Comparison of ENCODE assay signal across 2 cellular contexts in the genomic region with DNA sequence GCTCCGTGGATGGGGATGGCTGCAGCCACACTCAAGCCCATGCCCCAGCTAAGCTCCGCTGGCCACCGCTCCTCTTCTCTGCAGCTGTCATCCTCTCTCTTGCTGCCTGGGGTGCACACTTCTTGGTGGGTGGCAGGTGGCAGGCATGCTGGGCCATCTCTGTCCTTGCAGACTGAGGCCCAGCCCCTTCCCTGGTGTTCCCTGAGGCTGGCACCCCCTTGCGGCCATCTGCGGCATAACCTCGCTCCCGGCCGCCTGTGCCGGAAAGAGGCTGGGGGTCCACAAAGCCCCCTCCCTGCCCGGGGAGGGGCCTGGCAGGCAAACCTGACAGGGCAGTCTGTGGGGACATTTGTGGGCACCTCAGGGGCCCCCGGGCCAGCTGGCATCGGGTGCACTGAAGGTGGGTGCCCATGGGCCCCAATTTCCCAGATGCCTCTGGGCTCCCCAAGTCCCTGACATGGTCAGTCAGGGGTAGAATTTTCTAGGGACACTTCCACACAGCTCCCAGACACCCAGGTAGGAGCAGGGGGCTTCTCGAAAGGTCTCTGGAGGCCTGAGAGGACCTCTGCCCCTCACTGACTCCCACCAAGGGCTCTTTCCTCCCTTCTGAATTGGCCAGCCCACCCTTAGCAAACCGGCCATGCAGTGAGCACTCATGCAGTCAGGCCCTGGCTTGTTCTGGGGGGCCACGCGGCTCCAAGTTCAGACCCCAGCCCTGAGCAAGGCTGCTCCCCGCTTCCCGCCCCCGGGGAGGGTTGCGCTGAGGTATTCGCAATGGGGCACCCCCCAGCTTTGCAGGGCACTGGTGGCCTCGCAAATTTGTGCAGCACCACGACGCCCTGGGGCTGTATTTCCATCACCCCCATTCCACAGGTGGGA.
TF ChIP-seq lines count a peak whose summit lies in the region.

No MANE protein-coding gene starts in this region.

TF ChIP-seq in GM23338, 12 proteins besides CTCF, POLR2A, EP300 and RAD21 (continued from another document):
- TF ChIP-seq, protein P1, sequence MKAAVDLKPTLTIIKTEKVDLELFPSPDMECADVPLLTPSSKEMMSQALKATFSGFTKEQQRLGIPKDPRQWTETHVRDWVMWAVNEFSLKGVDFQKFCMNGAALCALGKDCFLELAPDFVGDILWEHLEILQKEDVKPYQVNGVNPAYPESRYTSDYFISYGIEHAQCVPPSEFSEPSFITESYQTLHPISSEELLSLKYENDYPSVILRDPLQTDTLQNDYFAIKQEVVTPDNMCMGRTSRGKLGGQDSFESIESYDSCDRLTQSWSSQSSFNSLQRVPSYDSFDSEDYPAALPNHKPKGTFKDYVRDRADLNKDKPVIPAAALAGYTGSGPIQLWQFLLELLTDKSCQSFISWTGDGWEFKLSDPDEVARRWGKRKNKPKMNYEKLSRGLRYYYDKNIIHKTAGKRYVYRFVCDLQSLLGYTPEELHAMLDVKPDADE (IDR thresholded peaks at IDR 0.05): no peak
- no peak for TF ChIP-seq CREB1 (CRISPR knock-in tag; IDR thresholded peaks at IDR 0.05; ENCODE audit: low read depth)
TF ChIP-seq in GM23338: peak in this region for 0.

TF ChIP-seq in HepG2, 621 proteins besides CTCF, POLR2A, EP300 and RAD21 (continued from another document):
- TF ChIP-seq, protein P2, sequence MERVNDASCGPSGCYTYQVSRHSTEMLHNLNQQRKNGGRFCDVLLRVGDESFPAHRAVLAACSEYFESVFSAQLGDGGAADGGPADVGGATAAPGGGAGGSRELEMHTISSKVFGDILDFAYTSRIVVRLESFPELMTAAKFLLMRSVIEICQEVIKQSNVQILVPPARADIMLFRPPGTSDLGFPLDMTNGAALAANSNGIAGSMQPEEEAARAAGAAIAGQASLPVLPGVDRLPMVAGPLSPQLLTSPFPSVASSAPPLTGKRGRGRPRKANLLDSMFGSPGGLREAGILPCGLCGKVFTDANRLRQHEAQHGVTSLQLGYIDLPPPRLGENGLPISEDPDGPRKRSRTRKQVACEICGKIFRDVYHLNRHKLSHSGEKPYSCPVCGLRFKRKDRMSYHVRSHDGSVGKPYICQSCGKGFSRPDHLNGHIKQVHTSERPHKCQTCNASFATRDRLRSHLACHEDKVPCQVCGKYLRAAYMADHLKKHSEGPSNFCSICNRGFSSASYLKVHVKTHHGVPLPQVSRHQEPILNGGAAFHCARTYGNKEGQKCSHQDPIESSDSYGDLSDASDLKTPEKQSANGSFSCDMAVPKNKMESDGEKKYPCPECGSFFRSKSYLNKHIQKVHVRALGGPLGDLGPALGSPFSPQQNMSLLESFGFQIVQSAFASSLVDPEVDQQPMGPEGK (CRISPR knock-in tag; IDR thresholded peaks at IDR 0.05): peak; percentile 82
- TF ChIP-seq RCOR2 (CRISPR knock-in tag; IDR thresholded peaks at IDR 0.05) (no peak), RNF2 (conservative IDR thresholded peaks at IDR 0.05; ENCODE audit: low read depth) (no peak), SMAD1 (CRISPR knock-in tag; IDR thresholded peaks at IDR 0.05; ENCODE audit: borderline replicate concordance, low read depth) (no peak), NRL (CRISPR knock-in tag; IDR thresholded peaks at IDR 0.05; ENCODE audit: borderline replicate concordance) (peak; percentile 68; the same call in 1 of the 2 replicates), RFXAP (CRISPR knock-in tag; IDR thresholded peaks at IDR 0.05; ENCODE audit: borderline replicate concordance) (no peak), SATB2 (CRISPR knock-in tag; IDR thresholded peaks at IDR 0.05) (no peak), TRIM24 (CRISPR knock-in tag; IDR thresholded peaks at IDR 0.05) (no peak), CEBPB (IDR thresholded peaks at IDR 0.05; ENCODE audit: borderline replicate concordance, low read depth, low read length) (no peak), ZNF777 (CRISPR knock-in tag; IDR thresholded peaks at IDR 0.05) (no peak)
